12 cellular contexts compared by ENCODE assay signal in the genomic region with DNA sequence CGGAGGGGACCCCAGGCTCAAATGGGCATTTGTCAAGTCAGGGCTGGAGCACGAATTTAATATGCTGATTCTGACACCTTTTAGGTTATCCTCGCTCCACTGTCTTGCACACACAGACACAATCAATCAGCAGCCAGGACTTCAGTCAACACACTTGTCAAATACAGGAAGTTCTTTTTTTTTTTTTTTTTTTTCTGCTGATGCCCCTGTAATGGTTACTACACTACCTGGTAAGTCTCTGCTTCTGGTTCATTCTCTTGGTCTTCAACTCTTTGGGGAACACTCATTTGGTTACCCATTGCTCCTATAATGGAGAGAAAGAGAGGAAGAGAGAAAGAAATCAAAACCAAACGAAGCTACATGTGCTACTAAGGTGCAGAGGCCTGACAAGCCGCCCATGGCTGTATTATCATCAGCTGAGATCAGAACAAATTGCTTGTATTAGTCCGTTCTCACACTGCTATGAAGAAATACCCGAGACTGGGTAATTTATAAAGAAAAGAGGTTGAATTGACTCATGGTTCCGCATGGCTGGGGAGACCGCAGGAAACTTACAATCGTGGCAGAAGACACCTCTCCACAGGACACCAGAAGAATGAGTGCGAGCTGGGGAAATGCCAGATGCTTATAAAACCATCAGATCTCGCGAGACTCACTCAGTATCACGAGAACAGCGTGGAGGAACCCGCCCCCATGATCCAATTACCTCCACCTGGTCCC. TPM values are rescaled to one million over a fixed set of nuclear protein-coding genes. Genes with fewer than 3 reads are reported as not detected.
DNase-seq lines count a peak whose midpoint lies in the region; ATAC-seq and TF ChIP-seq lines count a peak whose summit lies in the region.
"Had no signal": no experiment of that assay in that cellular context is flagged by ENCODE, and none has a peak within 500 bp of the region (broad histone marks: within the 10 kb centered on the region; RNA-seq: fewer than 3 reads in every experiment).

No MANE protein-coding gene starts in this region.

- H2BK5ac ChIP-seq in mesenchymal stem cell (ENCODE audit: low read depth, low read length, poor library complexity, severe bottlenecking), result no peak overlapping the region

- H3K79me1 ChIP-seq in mesenchymal stem cell (replicated peaks; ENCODE audit: low read length, poor library complexity, severe bottlenecking), result no peaks in the 10 kb centered on the region

- no peaks in the 10 kb centered on the region for H3F3A ChIP-seq in OCI-LY1 (ENCODE audit: insufficient read depth, low read length)

- H2BK12ac ChIP-seq in mesenchymal stem cell (ENCODE audit: low read length in 2 of 2), result no peak overlapping the region

- DNase-seq in BE2C, result peak; percentile 23
- DNase-seq in Kasumi-1 (lab: John Stamatoyannopoulos, UW), result no peak
- DNase-seq in mesenchymal stem cell, result no peak
- no peak for DNase-seq in cardiac septum (ENCODE audit: low spot score)
- no peak for DNase-seq in activated naive CD4-positive, alpha-beta T cell (lab: John Stamatoyannopoulos, UW)
- DNase-seq: central memory CD4-positive, alpha-beta T cell; naive thymus-derived CD4-positive, alpha-beta T cell; NCI-H1436 treated with DMSO at 0.1 percent for 48 hours; stimulated activated CD4-positive, alpha-beta T cell treated with anti-CD3 and anti-CD28 coated beads, Interleukin-12 subunit alpha, Interleukin-12 subunit beta, amount 100 ng/mL, for 4 hours had no signal

- H3K9me3 ChIP-seq in BE2C (no peaks in the 10 kb centered on the region), OCI-LY1 (ENCODE audit: low read length) (no peaks in the 10 kb centered on the region), mesenchymal stem cell (ENCODE audit: control insufficient read depth, low read length) (no peaks in the 10 kb centered on the region)

- H3K4me2 ChIP-seq in OCI-LY1 (ENCODE audit: low read length), result peak overlapping the region; percentile 42; the same call in 1 of the 2 replicates
- no peak overlapping the region for H3K4me2 ChIP-seq in mesenchymal stem cell (ENCODE audit: low read length, poor library complexity, severe bottlenecking)

- H3K14ac ChIP-seq in mesenchymal stem cell (ENCODE audit: low read length in 2 of 2), result no peak overlapping the region

- no peak overlapping the region for H2AK5ac ChIP-seq in mesenchymal stem cell (ENCODE audit: low read length, severe bottlenecking)

- WGBS in mesenchymal stem cell, result 81% methylated on average over 15 of the region's 16 CpGs

- intact Hi-C loops in cardiac septum (cut with DNase I), result no loop called here

- H3K9ac ChIP-seq in OCI-LY1 (ENCODE audit: low read length), result no peak overlapping the region; the same call in 1 of the 2 replicates
- H3K9ac ChIP-seq in mesenchymal stem cell (ENCODE audit: low read length), result no peak overlapping the region

- no peaks in the 10 kb centered on the region for H3K9me2 ChIP-seq in OCI-LY1 (ENCODE audit: low read depth, low read length)

- H3K27ac ChIP-seq in OCI-LY1 (ENCODE audit: low read depth, low read length, poor library complexity, severe bottlenecking) (no peak overlapping the region), mesenchymal stem cell (ENCODE audit: low read length, poor library complexity, severe bottlenecking) (no peak overlapping the region)

- no peaks in the 10 kb centered on the region for H3K4me1 ChIP-seq in BE2C
- H3K4me1 ChIP-seq in OCI-LY1 (ENCODE audit: insufficient read depth, low read length, severe bottlenecking), result peaks cover 15% of the 10 kb centered on the region
- H3K4me1 ChIP-seq in mesenchymal stem cell (ENCODE audit: control insufficient read depth, insufficient read depth, low read depth, low read length), result no peaks in the 10 kb centered on the region

- H4K91ac ChIP-seq in mesenchymal stem cell (ENCODE audit: low read length), result no peak overlapping the region

- no peak overlapping the region for H3K23ac ChIP-seq in mesenchymal stem cell (ENCODE audit: low read length in 2 of 2)

- H3K4ac ChIP-seq in mesenchymal stem cell (ENCODE audit: low read depth in 1 of 2, low read length in 2 of 2), result no peak overlapping the region

- no peak for TF ChIP-seq CTCF in BE2C (IDR thresholded peaks at IDR 0.05; ENCODE audit: low read depth, low read length)
- no peak for TF ChIP-seq CTCF in OCI-LY1 (IDR thresholded peaks at IDR 0.05; ENCODE audit: low read length)

- H3K27me3 ChIP-seq in BE2C (no peaks in the 10 kb centered on the region), OCI-LY1 (ENCODE audit: insufficient read depth, low read length) (no peaks in the 10 kb centered on the region), mesenchymal stem cell (ENCODE audit: control insufficient read depth in 1 of 2, insufficient read depth in 1 of 2, low read length in 2 of 2) (no peaks in the 10 kb centered on the region)

- no peak overlapping the region for H3K18ac ChIP-seq in mesenchymal stem cell (ENCODE audit: low read depth in 1 of 2, low read length in 2 of 2)

- H2AFZ ChIP-seq in OCI-LY1 (ENCODE audit: low read length) (no peak overlapping the region), mesenchymal stem cell (ENCODE audit: low read depth, low read length) (no peak overlapping the region)

- H4K20me1 ChIP-seq in OCI-LY1 (ENCODE audit: insufficient read depth, low read length), result no peaks in the 10 kb centered on the region

- ATAC-seq in GM19035 (IDR thresholded peaks at IDR 0.05; ENCODE audit: unreplicated experiment) (peak; percentile 51), HG02973 (IDR thresholded peaks at IDR 0.05; ENCODE audit: unreplicated experiment) (peak; percentile 53)
- ATAC-seq: naive thymus-derived CD4-positive, alpha-beta T cell had no signal

- no peaks in the 10 kb centered on the region for H3K79me2 ChIP-seq in OCI-LY1 (ENCODE audit: insufficient read depth, low read length)

- H2BK120ac ChIP-seq in mesenchymal stem cell (ENCODE audit: low read depth, low read length), result no peak overlapping the region

- H3K4me3 ChIP-seq in BE2C (ENCODE audit: low read depth, low read length), result no peak overlapping the region
- peak overlapping the region; percentile 21 for H3K4me3 ChIP-seq in OCI-LY1 (ENCODE audit: low read depth, low read length, poor library complexity, severe bottlenecking)
- no peak overlapping the region for H3K4me3 ChIP-seq in mesenchymal stem cell (ENCODE audit: insufficient read depth in 1 of 2, low read depth in 1 of 2, low read length in 2 of 2)

- H2BK15ac ChIP-seq in mesenchymal stem cell (ENCODE audit: low read depth, poor library complexity, severe bottlenecking), result no peak overlapping the region

- no peaks in the 10 kb centered on the region for H3K36me3 ChIP-seq in BE2C
- no peaks in the 10 kb centered on the region for H3K36me3 ChIP-seq in OCI-LY1 (ENCODE audit: insufficient read depth, low read length)
- H3K36me3 ChIP-seq in mesenchymal stem cell (ENCODE audit: control insufficient read depth in 1 of 2, insufficient read depth in 2 of 2, low read depth in 1 of 2, low read length in 2 of 2), result no peaks in the 10 kb centered on the region

- no peak overlapping the region for H4K8ac ChIP-seq in mesenchymal stem cell (ENCODE audit: low read length)

RNA-seq across cellular contexts. Expression of a gene that starts 11.8 kb away (rescaled TPM):
- polyA plus RNA-seq in BE2C (2012; ENCODE audit: insufficient read depth, insufficient read length, low read depth), result 1.4 TPM
- not detected for polyA plus RNA-seq in mesenchymal stem cell (2013, experiment 1 of 2)
- not detected for polyA plus RNA-seq in mesenchymal stem cell (2013, experiment 2 of 2)
- total RNA-seq in cardiac septum, result not detected
